In genomic region chr6:157570104-157570503, GRCh38 we compare ENCODE assay signal across 17 cellular contexts.
DNase-seq lines count a peak whose midpoint lies in the region; ATAC-seq lines count a peak whose summit lies in the region.
"Had no signal": no experiment of that assay in that cellular context is flagged by ENCODE, and none has a peak within 500 bp of the region (broad histone marks: within the 10 kb centered on the region; RNA-seq: fewer than 3 reads in every experiment).

No MANE protein-coding gene starts in this region.

- no peak for ATAC-seq in activated T-helper 17 cell treated with anti-CD3 and anti-CD28 coated beads, Interleukin-2, amount 50 U/mL, for 72 hours (replicated peaks)
- no peak for ATAC-seq in HG03025 (IDR thresholded peaks at IDR 0.05; ENCODE audit: low FRiP score, unreplicated experiment)
- no peak for ATAC-seq in GM19395 (IDR thresholded peaks at IDR 0.05; ENCODE audit: unreplicated experiment)
- ATAC-seq: gastroesophageal sphincter, PC-3 had no signal

- CTCF ChIA-PET in CD4-positive, alpha-beta memory T cell (lab: Charles Lee; ENCODE audit: partially characterized antibody): interaction anchor here (1.6 kb wide), 1 partner anchor 19 kb away, joined by 3 read pairs; no protein-coding TSS in a partner anchor

- no peak overlapping the region; the same call in 1 of the 2 replicates for H3K27ac ChIP-seq in BLaER1
- no peak overlapping the region for H3K27ac ChIP-seq in CD4-positive, alpha-beta memory T cell (ENCODE audit: low read depth, low read length)
- H3K27ac ChIP-seq: gastroesophageal sphincter, SJCRH30, thyroid gland had no signal

- no peaks in the 10 kb centered on the region for H4K20me1 ChIP-seq in BLaER1

- peak overlapping the region; percentile 68 for H3K4me2 ChIP-seq in BLaER1

- peaks cover 33% of the 10 kb centered on the region for H3K4me1 ChIP-seq in BLaER1
- peaks cover 24% of the 10 kb centered on the region for H3K4me1 ChIP-seq in CD4-positive, alpha-beta memory T cell (ENCODE audit: insufficient read depth, low read length)
- H3K4me1 ChIP-seq: gastroesophageal sphincter, SJCRH30, thyroid gland had no signal

- H3K9me3 Mint-ChIP-seq in CD4-positive, alpha-beta memory T cell: no peaks in the 10 kb centered on the region
- H3K9me3 Mint-ChIP-seq in activated T-helper 17 cell treated with anti-CD3 and anti-CD28 coated beads, Interleukin-2, amount 50 U/mL, for 72 hours: no peaks in the 10 kb centered on the region
- H3K9me3 Mint-ChIP-seq: activated T-cell treated with anti-CD3 and anti-CD28 coated beads, Interleukin-2, amount 50 U/mL, for 24 hours had no signal

- no peaks in the 10 kb centered on the region for H3K36me3 ChIP-seq in BLaER1
- no peaks in the 10 kb centered on the region for H3K36me3 ChIP-seq in CD4-positive, alpha-beta memory T cell (ENCODE audit: insufficient read depth, low read length)
- H3K36me3 ChIP-seq: gastroesophageal sphincter, SJCRH30, thyroid gland had no signal

- H3K36me3 Mint-ChIP-seq in CD4-positive, alpha-beta memory T cell: no peaks in the 10 kb centered on the region
- H3K36me3 Mint-ChIP-seq in activated T-helper 17 cell treated with anti-CD3 and anti-CD28 coated beads, Interleukin-2, amount 50 U/mL, for 72 hours (ENCODE audit: low read depth): no peaks in the 10 kb centered on the region

- H3K9ac ChIP-seq in BLaER1: no peak overlapping the region

- peak overlapping the region in 3 of 7 donors; percentile 21 to 80 (median 71) for H3K27ac Mint-ChIP-seq in CD4-positive, alpha-beta memory T cell
- no peak overlapping the region for H3K27ac Mint-ChIP-seq in activated T-helper 17 cell treated with anti-CD3 and anti-CD28 coated beads, Interleukin-2, amount 50 U/mL, for 72 hours

- POLR2A ChIA-PET in CD4-positive, alpha-beta memory T cell (lab: Charles Lee; ENCODE audit: partially characterized antibody): interaction anchor here (0.7 to 1.6 kb wide), 5 partner anchors 15 to 190 kb away, joined by 3 to 4 read pairs (median 3); no protein-coding TSS in a partner anchor

- DNase-seq in CD4-positive, alpha-beta memory T cell: no peak
- DNase-seq in NAMALWA (ENCODE audit: low spot score) (peak; percentile 23), DMS153 (lab: John Stamatoyannopoulos, UW) (no peak), NCI-H345 treated with DMSO at 0.1 percent for 48 hours (lab: John Stamatoyannopoulos, UW; ENCODE audit: unreplicated experiment) (no peak)
- DNase-seq: activated CD4-positive, alpha-beta T cell treated with anti-CD3 and anti-CD28 coated beads for 1 hour; activated T-cell treated with anti-CD3 and anti-CD28 coated beads, Interleukin-2, amount 50 U/mL, for 24 hours; NCI-H1694 treated with DMSO at 0.1 percent for 48 hours; NCI-H524 treated with DMSO at 0.1 percent for 48 hours; PC-3; SJCRH30; stimulated activated CD4-positive, alpha-beta T cell treated with anti-CD3 and anti-CD28 coated beads, Interleukin-12 subunit alpha, Interleukin-12 subunit beta, amount 100 ng/mL, for 4 hours; thyroid gland had no signal

- peaks cover 10 to 19% (median 14%) of the 10 kb centered on the region in 4 donors for H3K4me1 Mint-ChIP-seq in CD4-positive, alpha-beta memory T cell
- peaks cover 9% of the 10 kb centered on the region for H3K4me1 Mint-ChIP-seq in activated T-helper 17 cell treated with anti-CD3 and anti-CD28 coated beads, Interleukin-2, amount 50 U/mL, for 72 hours

- H3K4me3 Mint-ChIP-seq in CD4-positive, alpha-beta memory T cell: peak overlapping the region in 5 of 8 donors; percentile 45 to 72 (median 67)
- H3K4me3 Mint-ChIP-seq in activated T-helper 17 cell treated with anti-CD3 and anti-CD28 coated beads, Interleukin-2, amount 50 U/mL, for 72 hours: peak overlapping the region; percentile 14
- H3K4me3 Mint-ChIP-seq: activated T-cell treated with anti-CD3 and anti-CD28 coated beads, Interleukin-2, amount 50 U/mL, for 24 hours had no signal

- H3K27me3 ChIP-seq in BLaER1: no peaks in the 10 kb centered on the region
- no peaks in the 10 kb centered on the region for H3K27me3 ChIP-seq in CD4-positive, alpha-beta memory T cell (ENCODE audit: insufficient read depth, low read length)
- H3K27me3 ChIP-seq: gastroesophageal sphincter, SJCRH30, thyroid gland had no signal

- no peak overlapping the region for H3K4me3 ChIP-seq in BLaER1
- no peak overlapping the region for H3K4me3 ChIP-seq in CD4-positive, alpha-beta memory T cell (ENCODE audit: low read length in 2 of 2)
- H3K4me3 ChIP-seq: gastroesophageal sphincter, SJCRH30, thyroid gland had no signal

- intact Hi-C loops in CD4-positive, alpha-beta memory T cell (cut with micrococcal nuclease): no loop called here

- 0 out of 2 replicates have a peak, but pooled peaks cover 3% of the 10 kb centered on the region for H3K9me3 ChIP-seq in BLaER1
- no peaks in the 10 kb centered on the region for H3K9me3 ChIP-seq in CD4-positive, alpha-beta memory T cell (ENCODE audit: control insufficient read depth in 1 of 2, low read length in 2 of 2)
- H3K9me3 ChIP-seq: gastroesophageal sphincter, thyroid gland had no signal

- H3K27me3 Mint-ChIP-seq in CD4-positive, alpha-beta memory T cell: no peaks in the 10 kb centered on the region
- no peaks in the 10 kb centered on the region for H3K27me3 Mint-ChIP-seq in activated T-helper 17 cell treated with anti-CD3 and anti-CD28 coated beads, Interleukin-2, amount 50 U/mL, for 72 hours
- H3K27me3 Mint-ChIP-seq: activated T-cell treated with anti-CD3 and anti-CD28 coated beads, Interleukin-2, amount 50 U/mL, for 24 hours had no signal
